In genomic region chr2:180478883-180479282, GRCh38 we compare ENCODE assay signal across 1 cellular context.
TF ChIP-seq lines count a peak whose summit lies in the region.

No MANE protein-coding gene starts in this region.

TF ChIP-seq in SK-N-SH, 30 proteins besides CTCF, POLR2A, EP300 and RAD21 (continued from another document):
- TF ChIP-seq USF2 (IDR thresholded peaks at IDR 0.05; ENCODE audit: borderline replicate concordance, low read depth, low read length) (no peak), FOSL2 (IDR thresholded peaks at IDR 0.05; ENCODE audit: borderline replicate concordance, low read depth) (no peak), TEAD4 (IDR thresholded peaks at IDR 0.05; ENCODE audit: borderline replicate concordance, insufficient read depth) (no peak), FOXJ3 (CRISPR knock-in tag; IDR thresholded peaks at IDR 0.05) (no peak), MXI1 (IDR thresholded peaks at IDR 0.05; ENCODE audit: low read depth, low read length) (no peak)
